In the genomic region with DNA sequence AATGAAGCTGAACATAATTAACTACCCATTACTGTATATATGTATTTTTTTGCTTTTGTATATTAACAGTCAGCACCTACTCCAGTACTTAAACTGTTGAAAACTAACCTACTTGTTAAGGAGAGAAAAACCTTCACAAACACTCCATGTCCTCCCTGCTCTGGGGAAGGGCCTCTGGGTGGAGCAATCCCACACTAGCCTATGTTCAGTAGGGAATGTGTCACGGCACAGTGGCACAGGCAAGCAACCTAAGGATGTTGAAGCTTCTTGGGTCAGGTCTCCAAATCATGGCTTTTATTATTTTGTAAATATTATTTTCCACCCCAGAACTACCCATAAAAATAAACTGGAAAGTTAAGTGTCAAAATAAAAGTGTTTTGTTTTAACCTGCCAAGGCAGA, we compare ENCODE assay signal across 16 cellular contexts. TPM values are rescaled to one million over a fixed set of nuclear protein-coding genes. Genes with fewer than 3 reads are reported as not detected.
DNase-seq lines count a peak whose midpoint lies in the region; ATAC-seq, FAIRE-seq and TF ChIP-seq lines count a peak whose summit lies in the region.
"Had no signal": no experiment of that assay in that cellular context is flagged by ENCODE, and none has a peak within 500 bp of the region (broad histone marks: within the 10 kb centered on the region; RNA-seq: fewer than 3 reads in every experiment).

No MANE protein-coding gene starts in this region.

- H3K27ac ChIP-seq in HepG2 (ENCODE audit: extremely low read length, insufficient read depth, low read length) (peak overlapping the region; percentile 14), right lobe of liver (peak overlapping the region in 1 of 3 donors; percentile 95), liver (ENCODE audit: low read depth in 1 of 2, low read length in 2 of 2) (peak overlapping the region in 1 of 2 donors; percentile 2), aorta (ENCODE audit: low read depth in 1 of 2, low read length in 2 of 2) (no peak overlapping the region)
- H3K27ac ChIP-seq: HL-60, parathyroid adenoma had no signal

- H3K4me3 ChIP-seq in HepG2 (replicated peaks in 1 of 3; ENCODE audit: insufficient read depth in 1 of 3, low read depth in 2 of 3, low read length in 3 of 3) (peak overlapping the region; percentile 89 to 99 (median 99)), right lobe of liver (no peak overlapping the region), adipocyte (ENCODE audit: low read length) (peak overlapping the region; percentile 89), liver (ENCODE audit: low read depth in 1 of 3, low read length in 3 of 3) (no peak overlapping the region), aorta (ENCODE audit: low read length in 2 of 2) (no peak overlapping the region)

- H3K36me3 ChIP-seq in HepG2 (replicated peaks in 1 of 2; ENCODE audit: control insufficient read depth in 1 of 2, insufficient read depth in 2 of 2, low read length in 2 of 2) (peaks cover 4 to 51% of the 10 kb centered on the region in 2 experiments; a peak in 4 of 5 replicates), right lobe of liver (no peaks in the 10 kb centered on the region), adipocyte (ENCODE audit: control insufficient read depth, insufficient read depth, low read length, severe bottlenecking) (peaks cover 29% of the 10 kb centered on the region), liver (ENCODE audit: control insufficient read depth in 4 of 4, insufficient read depth in 3 of 4, low read depth in 1 of 4, low read length in 3 of 4) (peaks cover 0 to 2% (median 0%) of the 10 kb centered on the region in 4 donors), aorta (ENCODE audit: control insufficient read depth in 1 of 2, insufficient read depth in 2 of 2, low read length in 1 of 2) (no peaks in the 10 kb centered on the region)

- DNase-seq in HepG2 (ENCODE audit: low spot score) (peak; percentile 40), right lobe of liver (no peak), adipocyte (ENCODE audit: low read depth) (peak; percentile 18), GM12891 (ENCODE audit: insufficient read length, low spot score) (no peak), aorta (no peak), chondrocyte (ENCODE audit: low spot score) (no peak)
- DNase-seq: activated T-cell treated with anti-CD3 and anti-CD28 coated beads for 4 hours; DMS53; KG1; NCI-H1105 treated with DMSO at 0.1 percent for 48 hours; SHP77; stimulated activated naive CD4-positive, alpha-beta T cell treated with Interleukin-2 at 50 U/mL for 16 hours; T1000 had no signal

- TF ChIP-seq RAD21 in HepG2 (CRISPR knock-in tag; IDR thresholded peaks at IDR 0.05) (0 out of 2 replicates have a peak, but pooled peaks have one; percentile 11), liver (IDR thresholded peaks at IDR 0.05) (peak; percentile 15 to 22)

- in situ Hi-C loops in HepG2 (cut with HindIII; ENCODE audit: extremely low pct_ligation_motif_present, low pct_unique_long_range_greater_than_20kb): no loop called here

- H3K4me2 ChIP-seq in HepG2 (ENCODE audit: low read depth, low read length): peak overlapping the region; percentile 96

- H3K4me1 Mint-ChIP-seq in chondrocyte (ENCODE audit: low read depth): peaks cover 11% of the 10 kb centered on the region

- peaks cover 100% of the 10 kb centered on the region for H3K79me2 ChIP-seq in HepG2 (ENCODE audit: insufficient read depth, low read length)
- H3K79me2 ChIP-seq: parathyroid adenoma had no signal

- TF ChIP-seq EP300 in HepG2 (IDR thresholded peaks at IDR 0.05; ENCODE audit: low read depth in 2 of 2, low read length in 2 of 2) (no peak), HepG2 (CRISPR knock-in tag; IDR thresholded peaks at IDR 0.05; ENCODE audit: borderline replicate concordance) (no peak)

- TF ChIP-seq POLR2A in HepG2 (IDR thresholded peaks at IDR 0.05; ENCODE audit: insufficient read depth in 1 of 2, low read depth in 2 of 2, low read length in 2 of 2) (no peak), right lobe of liver (IDR thresholded peaks at IDR 0.05) (no peak), GM12891 (IDR thresholded peaks at IDR 0.05; ENCODE audit: low read depth, low read length) (no peak)

- POLR2A ChIA-PET in HepG2 (lab: Yijun Ruan, JAX): interaction anchor here (1.2 kb wide), 1 partner anchor 17 kb away, joined by 3 read pairs; no protein-coding TSS in a partner anchor

- CTCF ChIA-PET in HepG2 (lab: Yijun Ruan, JAX; ENCODE audit: low intra/inter-chr PET ratio, low total read pairs): no interaction called here

- WGBS in HepG2 (ENCODE audit: low lambda C conversion rate): 8% methylated on average over 1 of the region's 1 CpG
- 13% methylated on average over 1 of the region's 1 CpG for WGBS in right lobe of liver (ENCODE audit: insufficient coverage, low coverage, low lambda C conversion rate, missing lambda C conversion rate)
- WGBS in liver: 29% methylated on average over 1 of the region's 1 CpG
- WGBS in aorta, 2 donors: 76 to 81% methylated on average over 1 of the region's 1 CpG

- intact Hi-C loops in HepG2 (cut with micrococcal nuclease; ENCODE audit: unreplicated experiment): no loop called here
- intact Hi-C loops in right lobe of liver (cut with DNase I): no loop called here
- intact Hi-C loops in aorta (cut with DNase I): no loop called here

- H2AFZ ChIP-seq in HepG2 (ENCODE audit: low read length): no peak overlapping the region
- H2AFZ ChIP-seq: parathyroid adenoma had no signal

- ATAC-seq in HepG2: no peak
- no peak for ATAC-seq in right lobe of liver
- ATAC-seq in aorta (ENCODE audit: low FRiP score): no peak

- peaks cover 82% of the 10 kb centered on the region for H4K20me1 ChIP-seq in HepG2 (ENCODE audit: insufficient read depth, low read length)

- peak overlapping the region; percentile 99; the same call in 1 of the 2 replicates for H3K9ac ChIP-seq in HepG2 (ENCODE audit: insufficient read depth, low read depth, low read length)
- H3K9ac ChIP-seq in adipocyte (ENCODE audit: low read length): no peak overlapping the region
- H3K9ac ChIP-seq in liver (ENCODE audit: low read depth in 1 of 2, low read length in 2 of 2): no peak overlapping the region
- H3K9ac ChIP-seq: parathyroid adenoma had no signal

- no peaks in the 10 kb centered on the region for H3K9me3 Mint-ChIP-seq in chondrocyte (ENCODE audit: low read depth)

- H3K4me3 Mint-ChIP-seq in chondrocyte (ENCODE audit: unreplicated experiment): no peak overlapping the region

- no peaks in the 10 kb centered on the region for H3K9me3 ChIP-seq in HepG2 (ENCODE audit: low read length)
- no peaks in the 10 kb centered on the region for H3K9me3 ChIP-seq in right lobe of liver
- no peaks in the 10 kb centered on the region for H3K9me3 ChIP-seq in adipocyte (ENCODE audit: control insufficient read depth, low read length)
- no peaks in the 10 kb centered on the region for H3K9me3 ChIP-seq in liver (ENCODE audit: control insufficient read depth in 4 of 4, low read length in 3 of 4)
- no peaks in the 10 kb centered on the region for H3K9me3 ChIP-seq in aorta (ENCODE audit: control insufficient read depth, low read length)

- H3K27me3 ChIP-seq in HepG2 (ENCODE audit: control insufficient read depth in 1 of 2, insufficient read depth in 2 of 2, low read length in 2 of 2) (no peaks in the 10 kb centered on the region; a peak in 1 of 5 replicates), right lobe of liver (no peaks in the 10 kb centered on the region), adipocyte (replicated peaks; ENCODE audit: control insufficient read depth, insufficient read depth, low read length) (no peaks in the 10 kb centered on the region), liver (ENCODE audit: control insufficient read depth in 4 of 4, insufficient read depth in 4 of 4, low read length in 3 of 4) (no peaks in the 10 kb centered on the region), aorta (ENCODE audit: control insufficient read depth in 1 of 2, insufficient read depth in 2 of 2, low read length in 1 of 2) (no peaks in the 10 kb centered on the region)

- no TSS peak for BruUV-seq in HepG2 (replicated peaks; lab: Mats Ljungman, UMichigan)

- FAIRE-seq in HepG2 (lab: Jason Lieb, UNC): peak; percentile 21
- no peak for FAIRE-seq in GM12891 (lab: Jason Lieb, UNC)

- H3K36me3 Mint-ChIP-seq in chondrocyte (ENCODE audit: low read depth): peaks cover 1% of the 10 kb centered on the region

- no peak overlapping the region for H3K27ac Mint-ChIP-seq in chondrocyte (ENCODE audit: unreplicated experiment)

- peaks cover 5% of the 10 kb centered on the region for H3K27me3 Mint-ChIP-seq in chondrocyte (ENCODE audit: low read depth)

- H3K4me1 ChIP-seq in HepG2 (ENCODE audit: insufficient read depth, low read length) (peaks cover 62% of the 10 kb centered on the region), right lobe of liver (peaks cover 0 to 66% (median 17%) of the 10 kb centered on the region in 4 donors), adipocyte (ENCODE audit: control insufficient read depth, insufficient read depth, low read length) (peaks cover 59% of the 10 kb centered on the region), liver (ENCODE audit: control insufficient read depth in 4 of 4, insufficient read depth in 4 of 4, low read length in 3 of 4) (peaks cover 6 to 48% (median 28%) of the 10 kb centered on the region in 4 donors), aorta (ENCODE audit: control insufficient read depth in 1 of 2, insufficient read depth in 2 of 2, low read length in 2 of 2) (peaks cover 0 to 3% of the 10 kb centered on the region in 2 donors)
- H3K4me1 ChIP-seq: parathyroid adenoma had no signal

- TF ChIP-seq CTCF in HepG2 (CRISPR knock-in tag; IDR thresholded peaks at IDR 0.05): peak; percentile 46
- TF ChIP-seq CTCF in right lobe of liver (IDR thresholded peaks at IDR 0.05): no peak
- TF ChIP-seq CTCF in liver (IDR thresholded peaks at IDR 0.05; ENCODE audit: low read depth, low read length, missing input control): no peak
- no peak for TF ChIP-seq CTCF in chondrocyte (IDR thresholded peaks at IDR 0.05)

RNA-seq across cellular contexts. Expression of gene MAN1A1, which starts 5.3 kb away (rescaled TPM):
- total RNA-seq in HepG2 (2016; rRNA removed; fragmentation: Illumina TruSeq; extraction: Trizol) (98.7 and 156 TPM in 2 replicates), right lobe of liver (100 to 1,000 TPM; 109 to 191 (median 139) TPM), liver (100 to 1,000 TPM; 201 to 209 TPM), aorta (10 to 100 TPM; 57.8 to 76.0 TPM), chondrocyte (6.9 to 16.3 TPM (median 7.2 TPM) in 3 replicates)
- 8.0 and 9.3 TPM in 2 replicates for total RNA-seq in HepG2 (2016; cell fraction: cytosol; rRNA removed; fragmentation: Illumina TruSeq; extraction: Trizol; ENCODE audit: low read depth)
- 92.1 and 154 TPM in 2 replicates for total RNA-seq in HepG2 (2016; cell fraction: insoluble cytoplasmic fraction; rRNA removed; fragmentation: Illumina TruSeq; extraction: Trizol)
- total RNA-seq in HepG2 (2016; cell fraction: membrane; rRNA removed; fragmentation: Illumina TruSeq; extraction: Trizol): 35.4 and 40.1 TPM in 2 replicates
- 183 and 203 TPM in 2 replicates for total RNA-seq in HepG2 (2016; cell fraction: nucleus; rRNA removed; fragmentation: Illumina TruSeq; extraction: Trizol)
- polyA plus RNA-seq in HepG2 (2011; rRNA removed) (192 and 236 TPM in 2 replicates), liver (10 to 100 TPM; 68.2 to 95.5 TPM), aorta (10 to 100 TPM; 22.2 to 22.6 TPM)
- 99.8 and 148 TPM in 2 replicates for polyA plus RNA-seq in HepG2 (2011; cell fraction: cytosol; rRNA removed)
- 62.7 and 77.6 TPM in 2 replicates for polyA plus RNA-seq in HepG2 (2011; cell fraction: nucleus; rRNA removed)
- 214 and 224 TPM in 2 replicates for polyA plus RNA-seq in HepG2 (2012)
- 6.6 and 6.7 TPM in 2 replicates for polyA plus RNA-seq in HepG2 (2016; cell fraction: cytosol; fragmentation: Illumina TruSeq; extraction: Trizol; ENCODE audit: low read depth)
- 106 and 111 TPM in 2 replicates for polyA plus RNA-seq in HepG2 (2016; cell fraction: insoluble cytoplasmic fraction; fragmentation: Illumina TruSeq; extraction: Trizol; ENCODE audit: low read depth)
- polyA plus RNA-seq in HepG2 (2016; cell fraction: membrane; fragmentation: Illumina TruSeq; extraction: Trizol; ENCODE audit: low read depth): 19.3 and 22.4 TPM in 2 replicates
- 218 and 229 TPM in 2 replicates for polyA plus RNA-seq in HepG2 (2016; cell fraction: nucleus; fragmentation: Illumina TruSeq; extraction: Trizol; ENCODE audit: insufficient read depth, low read depth)
- polyA minus RNA-seq in HepG2 (2011; rRNA and poly(A)+ RNA removed; ENCODE audit: low replicate concordance): 0.70 and 113 TPM in 2 replicates
- polyA minus RNA-seq in HepG2 (2011; cell fraction: cytosol; rRNA and poly(A)+ RNA removed): 203 TPM in 2 replicates
- 222 and 223 TPM in 2 replicates for polyA minus RNA-seq in HepG2 (2011; cell fraction: nucleus; rRNA and poly(A)+ RNA removed)
- 9.5 TPM for polyA plus RNA-seq in GM12891 (2012; ENCODE audit: low read depth, missing spikeins)

Comparison
In these comparisons a context has a peak if more than half of its experiments do, and no peak if none do; other contexts are left out.
1. DNase-seq: peak in HepG2 (single experiment) and adipocyte (single experiment); none in right lobe of liver (0 of 3), GM12891 (single experiment), aorta (0 of 2) and chondrocyte (single experiment).
2. H3K4me3 ChIP-seq: peak in HepG2 (3 of 3) and adipocyte (single experiment); none in right lobe of liver (0 of 3), liver (0 of 3) and aorta (0 of 2).